Comparison of ENCODE assay signal across 20 cellular contexts in the genomic region with DNA sequence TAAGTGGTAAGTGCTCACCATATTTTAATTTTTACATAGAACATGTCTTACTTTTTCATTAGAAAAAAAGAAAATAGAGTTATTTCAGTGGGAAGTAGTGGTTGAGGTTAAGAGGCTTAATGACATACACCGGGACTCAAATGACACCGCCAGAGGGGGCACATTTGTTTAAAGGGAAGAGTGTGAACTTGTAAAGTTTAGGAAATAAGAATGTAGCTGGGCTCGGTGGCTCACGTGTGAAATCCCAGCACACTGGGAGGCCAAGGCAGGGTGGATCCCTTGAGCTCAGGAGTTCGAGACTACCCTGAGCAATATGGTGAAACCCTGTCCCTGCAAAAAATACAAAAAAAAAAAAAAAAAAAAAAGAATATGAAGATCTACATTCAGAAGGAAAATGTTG. TPM values are rescaled to one million over a fixed set of nuclear protein-coding genes. Genes with fewer than 3 reads are reported as not detected.
A peak's percentile ranks its signal among the peaks of the same experiment; 100 is the strongest.
DNase-seq lines count a peak whose midpoint lies in the region; ATAC-seq, FAIRE-seq and TF ChIP-seq lines count a peak whose summit lies in the region.
"Had no signal": no experiment of that assay in that cellular context is flagged by ENCODE, and none has a peak within 500 bp of the region (broad histone marks: within the 10 kb centered on the region; RNA-seq: fewer than 3 reads in every experiment).

No MANE protein-coding gene starts in this region.

- peaks cover 0 to 4% (median 0%) of the 10 kb centered on the region in 5 donors for H3K36me3 ChIP-seq in subcutaneous abdominal adipose tissue (ENCODE audit: control insufficient read depth in 5 of 5, insufficient read depth in 5 of 5, low read length in 5 of 5)
- no peaks in the 10 kb centered on the region for H3K36me3 ChIP-seq in kidney (ENCODE audit: control insufficient read depth in 1 of 2, insufficient read depth in 2 of 2, low read length in 2 of 2)
- H3K36me3 ChIP-seq: breast epithelium, thyroid gland had no signal

- ATAC-seq in GM21360 (IDR thresholded peaks at IDR 0.05; ENCODE audit: unreplicated experiment): no peak
- ATAC-seq: left ventricle myocardium superior, right cardiac atrium had no signal

- H3K4me3 ChIP-seq in subcutaneous abdominal adipose tissue (ENCODE audit: low read depth in 1 of 5, low read length in 5 of 5) (no peak overlapping the region), lower leg skin (ENCODE audit: low read depth, poor library complexity, severe bottlenecking) (no peak overlapping the region), kidney (ENCODE audit: low read length in 2 of 2) (no peak overlapping the region)
- H3K4me3 ChIP-seq: breast epithelium, thyroid gland had no signal

- no peak for TF ChIP-seq POLR2A in lower leg skin (IDR thresholded peaks at IDR 0.05)

- peaks cover 96% of the 10 kb centered on the region for H3K4me1 Mint-ChIP-seq in activated naive CD4-positive, alpha-beta T cell treated with anti-CD3 and anti-CD28 coated beads, Interleukin-2, amount 10 ng/mL, durations not matched to agents 7 days and 5 days
- H3K4me1 Mint-ChIP-seq in chondrocyte (ENCODE audit: low read depth): peaks cover 23% of the 10 kb centered on the region

- no peaks in the 10 kb centered on the region for H3K9me3 Mint-ChIP-seq in activated naive CD4-positive, alpha-beta T cell treated with anti-CD3 and anti-CD28 coated beads, Interleukin-2, amount 10 ng/mL, durations not matched to agents 7 days and 5 days
- H3K9me3 Mint-ChIP-seq in chondrocyte (ENCODE audit: low read depth): no peaks in the 10 kb centered on the region

- peaks cover 46% of the 10 kb centered on the region for H3K36me3 Mint-ChIP-seq in activated naive CD4-positive, alpha-beta T cell treated with anti-CD3 and anti-CD28 coated beads, Interleukin-2, amount 10 ng/mL, durations not matched to agents 7 days and 5 days
- no peaks in the 10 kb centered on the region for H3K36me3 Mint-ChIP-seq in chondrocyte (ENCODE audit: low read depth)

- no peak overlapping the region for H3K4me3 Mint-ChIP-seq in activated naive CD4-positive, alpha-beta T cell treated with anti-CD3 and anti-CD28 coated beads, Interleukin-2, amount 10 ng/mL, durations not matched to agents 7 days and 5 days
- H3K4me3 Mint-ChIP-seq in chondrocyte (ENCODE audit: unreplicated experiment): no peak overlapping the region

- CTCF ChIA-PET in activated naive CD4-positive, alpha-beta T cell treated with anti-CD3 and anti-CD28 coated beads, Interleukin-2, amount 10 ng/mL, durations not matched to agents 7 days and 5 days (lab: Charles Lee): interaction anchor here (1.1 to 12.3 kb wide), 8 partner anchors 10 to 242 kb away, joined by 3 to 121 read pairs (median 5); partner anchors contain the start of gene DMXL1

- no peak for DNase-seq in activated naive CD4-positive, alpha-beta T cell treated with anti-CD3 and anti-CD28 coated beads, Interleukin-2, amount 10 ng/mL, durations not matched to agents 7 days and 5 days
- no peak for DNase-seq in activated naive CD4-positive, alpha-beta T cell (lab: John Stamatoyannopoulos, UW)
- DNase-seq in RPMI7951 (ENCODE audit: low read depth): peak; percentile 46
- no peak for DNase-seq in chondrocyte (ENCODE audit: low spot score)
- DNase-seq in lower leg skin (ENCODE audit: low spot score in 2 of 2): no peak
- DNase-seq in kidney: no peak
- DNase-seq: activated CD4-positive, alpha-beta T cell treated with anti-CD3 and anti-CD28 coated beads, Interleukin-2, amount 50 U/mL, for 1 hour; activated gamma-delta T cell; effector CD4-positive, alpha-beta T cell; GOT3; left ventricle myocardium superior; MM.1S; NCI-H2081 treated with DMSO at 0.1 percent for 48 hours; NCI-H69; right cardiac atrium; stimulated activated CD4-positive, alpha-beta T cell treated with anti-CD3 and anti-CD28 coated beads, Interleukin-1b, Interleukin-23, amount 100 ng/mL, for 48 hours; thyroid gland had no signal

- intact Hi-C loops in lower leg skin (cut with DNase I; ENCODE audit: low total_unique reads): no loop called here
- intact Hi-C loops in kidney (cut with DNase I): no loop called here

- H3K27me3 ChIP-seq in subcutaneous abdominal adipose tissue (ENCODE audit: control insufficient read depth in 5 of 5, insufficient read depth in 4 of 5, low read length in 5 of 5): no peaks in the 10 kb centered on the region
- H3K27me3 ChIP-seq: breast epithelium, thyroid gland had no signal

- TF ChIP-seq CTCF in chondrocyte (IDR thresholded peaks at IDR 0.05) (peak; percentile 37), lower leg skin (IDR thresholded peaks at IDR 0.05) (no peak), kidney (IDR thresholded peaks at IDR 0.05; ENCODE audit: borderline replicate concordance, extremely low read depth, insufficient read depth) (no peak)

- peak overlapping the region; percentile 38 for H3K27ac ChIP-seq in subcutaneous abdominal adipose tissue (ENCODE audit: low read depth, low read length)
- no peak overlapping the region for H3K27ac ChIP-seq in kidney (ENCODE audit: low read depth in 2 of 2, low read length in 2 of 2)
- H3K27ac ChIP-seq: breast epithelium, thyroid gland had no signal

- H3K27me3 Mint-ChIP-seq in activated naive CD4-positive, alpha-beta T cell treated with anti-CD3 and anti-CD28 coated beads, Interleukin-2, amount 10 ng/mL, durations not matched to agents 7 days and 5 days: no peaks in the 10 kb centered on the region
- H3K27me3 Mint-ChIP-seq in chondrocyte (ENCODE audit: low read depth): no peaks in the 10 kb centered on the region

- H3K9me3 ChIP-seq in subcutaneous abdominal adipose tissue (ENCODE audit: control insufficient read depth in 5 of 5, low read length in 5 of 5) (no peaks in the 10 kb centered on the region), kidney (ENCODE audit: control insufficient read depth in 1 of 2, low read length in 2 of 2) (no peaks in the 10 kb centered on the region)
- H3K9me3 ChIP-seq: breast epithelium, thyroid gland had no signal

- peak overlapping the region; percentile 84 for H3K27ac Mint-ChIP-seq in activated naive CD4-positive, alpha-beta T cell treated with anti-CD3 and anti-CD28 coated beads, Interleukin-2, amount 10 ng/mL, durations not matched to agents 7 days and 5 days
- H3K27ac Mint-ChIP-seq in chondrocyte (ENCODE audit: unreplicated experiment): no peak overlapping the region

- peaks cover 0 to 29% (median 26%) of the 10 kb centered on the region in 5 donors for H3K4me1 ChIP-seq in subcutaneous abdominal adipose tissue (ENCODE audit: control insufficient read depth in 5 of 5, insufficient read depth in 5 of 5, low read length in 5 of 5)
- H3K4me1 ChIP-seq in kidney (ENCODE audit: control insufficient read depth in 1 of 2, insufficient read depth in 1 of 2, low read depth in 1 of 2, low read length in 2 of 2): no peaks in the 10 kb centered on the region
- H3K4me1 ChIP-seq: breast epithelium had no signal

- WGBS in lower leg skin, 2 donors: 88 to 92% methylated on average over 5 of the region's 5 CpGs

- no peak overlapping the region for H3K9ac ChIP-seq in subcutaneous abdominal adipose tissue (ENCODE audit: low read length in 5 of 5)
- no peak overlapping the region for H3K9ac ChIP-seq in kidney (ENCODE audit: low read length in 2 of 2)

- FAIRE-seq in kidney (lab: Jason Lieb, UNC): no peak

RNA-seq across cellular contexts. Expression of gene TNFAIP8, which starts 43.4 kb away (rescaled TPM):
- total RNA-seq in RPMI7951 (2014; rRNA removed; shearing (Covaris generic)): 23.7 and 25.6 TPM in 2 replicates
- total RNA-seq in chondrocyte: 15.0 to 22.3 TPM (median 19.5 TPM) in 3 replicates
- 10 to 100 TPM; 52.0 to 61.2 (median 54.7) TPM for total RNA-seq in lower leg skin
- 41.5 TPM for total RNA-seq in kidney
- polyA plus RNA-seq in kidney (ENCODE audit: insufficient read depth, low read depth, low replicate concordance): 13.3 TPM
